In the genomic region with DNA sequence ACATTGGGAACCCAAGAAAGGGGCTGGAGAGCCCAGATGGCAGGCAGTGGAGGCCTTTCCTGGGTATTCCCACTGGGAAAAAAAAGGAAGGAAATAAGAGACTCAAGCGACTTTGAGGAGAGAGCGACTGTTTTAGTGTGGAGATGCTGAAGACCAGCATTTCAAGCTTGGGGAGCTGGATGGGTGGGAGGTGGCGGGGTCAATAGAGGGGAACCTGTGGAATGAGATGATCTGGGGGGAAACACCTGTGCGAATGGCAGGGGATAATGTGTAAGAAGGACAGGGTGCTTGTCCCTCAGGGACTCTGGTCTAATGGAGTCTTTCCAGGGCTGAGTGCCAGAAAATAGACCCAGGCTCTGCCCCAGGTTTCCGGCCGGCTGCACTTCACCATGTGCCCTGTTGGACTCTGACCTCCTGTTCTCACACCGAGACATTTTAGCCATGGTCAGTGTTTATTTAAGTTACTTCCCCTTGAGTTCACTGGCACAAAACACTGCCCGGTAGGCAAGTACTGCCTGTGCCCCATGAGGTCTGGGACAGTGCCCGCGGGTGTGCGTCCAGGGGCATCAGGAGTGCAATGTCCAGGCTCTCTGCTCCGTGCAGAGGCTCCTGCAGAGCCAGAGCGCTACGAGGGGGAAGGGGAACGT, we compare ENCODE assay signal across 22 cellular contexts. TPM values are rescaled to one million over a fixed set of nuclear protein-coding genes. Genes with fewer than 3 reads are reported as not detected.
DNase-seq lines count a peak whose midpoint lies in the region; ATAC-seq, FAIRE-seq and TF ChIP-seq lines count a peak whose summit lies in the region.
"Had no signal": no experiment of that assay in that cellular context is flagged by ENCODE, and none has a peak within 500 bp of the region (broad histone marks: within the 10 kb centered on the region; RNA-seq: fewer than 3 reads in every experiment).

No MANE protein-coding gene starts in this region.

- intact Hi-C loops in esophagus muscularis mucosa (cut with DNase I) = no loop called here

- no peak for FAIRE-seq in A549 (lab: Jason Lieb, UNC)
- FAIRE-seq: G401.6, GM12891 had no signal

- DNase-seq in A549 (ENCODE audit: low read depth in 1 of 2, low spot score in 1 of 2) = no peak
- peak; percentile 32 for DNase-seq in HuH-7 (ENCODE audit: low spot score)
- DNase-seq in cerebellar cortex (ENCODE audit: low spot score) = peak; percentile 15
- DNase-seq in cerebellar nuclear complex (lab: John Stamatoyannopoulos, UW) = no peak
- no peak for DNase-seq in esophagus muscularis mucosa (ENCODE audit: extremely low spot score)
- DNase-seq in NCI-H345 treated with DMSO at 0.1 percent for 48 hours (lab: John Stamatoyannopoulos, UW; ENCODE audit: unreplicated experiment) = no peak
- DNase-seq: activated CD4-positive, alpha-beta memory T cell treated with anti-CD3 and anti-CD28 coated beads for 36 hours; activated naive CD4-positive, alpha-beta T cell treated with anti-CD3 and anti-CD28 coated beads, Interleukin-2, amount 50 U/mL, for 16 hours; activated T-cell treated with anti-CD3 and anti-CD28 coated beads, Interleukin-2, amount 50 U/mL, for 24 hours; mesendoderm; NCI-H1694 treated with DMSO at 0.1 percent for 48 hours; NCI-H524 treated with DMSO at 0.1 percent for 48 hours; PC-9; stimulated activated naive CD8-positive, alpha-beta T cell treated with anti-CD3 and anti-CD28 coated beads, Interleukin-15, amount 100 ng/mL, for 72 hours had no signal

- H3K4me1 ChIP-seq in A549 (no peaks in the 10 kb centered on the region), liver (ENCODE audit: control insufficient read depth in 4 of 4, insufficient read depth in 4 of 4, low read length in 3 of 4) (peaks cover 3 to 23% (median 16%) of the 10 kb centered on the region in 4 donors), esophagus muscularis mucosa (no peaks in the 10 kb centered on the region)

- TF ChIP-seq RAD21 in A549 (conservative IDR thresholded peaks at IDR 0.05 in 1 of 2, IDR thresholded peaks at IDR 0.05 in 1 of 2) = no peak
- TF ChIP-seq RAD21 in liver (IDR thresholded peaks at IDR 0.05) = peak; percentile 56 to 67

- peaks cover 3% of the 10 kb centered on the region; the same call in 1 of the 3 replicates for H3K9me3 ChIP-seq in A549
- H3K9me3 ChIP-seq in liver (ENCODE audit: control insufficient read depth in 4 of 4, low read length in 3 of 4) = no peaks in the 10 kb centered on the region
- H3K9me3 ChIP-seq in esophagus muscularis mucosa = peaks cover 0 to 4% (median 2%) of the 10 kb centered on the region in 4 donors

- CTCF ChIA-PET in A549 (lab: Yijun Ruan, JAX) = interaction anchor here (1.2 to 4.8 kb wide), 2 partner anchors 8 to 12 kb away, joined by 4 to 39 read pairs; no protein-coding TSS in a partner anchor

- TF ChIP-seq POLR2A in A549 (IDR thresholded peaks at IDR 0.05; ENCODE audit: low read length) (no peak), esophagus muscularis mucosa (IDR thresholded peaks at IDR 0.05; ENCODE audit: low read depth) (no peak)

- H3K4me3 ChIP-seq in A549 (peak overlapping the region; percentile 16; the same call in 1 of the 3 replicates), liver (ENCODE audit: low read depth in 1 of 3, low read length in 3 of 3) (peak overlapping the region in 2 of 3 donors; percentile 0 to 12), esophagus muscularis mucosa (no peak overlapping the region)
- H3K4me3 ChIP-seq: PC-9 had no signal

- TF ChIP-seq CTCF in A549 (IDR thresholded peaks at IDR 0.05) (no peak), liver (IDR thresholded peaks at IDR 0.05; ENCODE audit: low read depth, low read length, missing input control) (no peak), esophagus muscularis mucosa (IDR thresholded peaks at IDR 0.05) (no peak)

- H3K9ac ChIP-seq in liver (ENCODE audit: low read depth in 1 of 2, low read length in 2 of 2) = no peak overlapping the region

- H3K27me3 ChIP-seq in liver (ENCODE audit: control insufficient read depth in 4 of 4, insufficient read depth in 4 of 4, low read length in 3 of 4) = no peaks in the 10 kb centered on the region
- H3K27me3 ChIP-seq in esophagus muscularis mucosa = peaks cover 0 to 39% (median 0%) of the 10 kb centered on the region in 4 donors

- 16% methylated on average over 15 of the region's 15 CpGs for WGBS in A549 (ENCODE audit: missing lambda C conversion rate)
- WGBS in liver = 41% methylated on average over 15 of the region's 15 CpGs
- 67% methylated on average over 15 of the region's 15 CpGs for WGBS in esophagus muscularis mucosa

- TF ChIP-seq EP300 in A549 (IDR thresholded peaks at IDR 0.05) = no peak
- TF ChIP-seq EP300 in esophagus muscularis mucosa (IDR thresholded peaks at IDR 0.05) = no peak

- POLR2A ChIA-PET in A549 (lab: Yijun Ruan, JAX) = no interaction called here

- H3K27ac ChIP-seq in A549 (no peak overlapping the region), liver (ENCODE audit: low read depth in 1 of 2, low read length in 2 of 2) (peak overlapping the region; percentile 69 to 77), esophagus muscularis mucosa (replicated peaks in 1 of 4) (no peak overlapping the region)
- H3K27ac ChIP-seq: PC-9 had no signal

- H3K36me3 ChIP-seq in liver (ENCODE audit: control insufficient read depth in 4 of 4, insufficient read depth in 3 of 4, low read depth in 1 of 4, low read length in 3 of 4) = no peaks in the 10 kb centered on the region
- H3K36me3 ChIP-seq in esophagus muscularis mucosa = no peaks in the 10 kb centered on the region

- ATAC-seq in A549 = peak; percentile 74 to 79
- no peak for ATAC-seq in HG02623 (IDR thresholded peaks at IDR 0.05; ENCODE audit: unreplicated experiment)
- ATAC-seq: natural killer cell treated with Interleukin-12 subunit alpha and Interleukin-12 subunit beta and Interleukin-15 and Interleukin-18, amount 100 ng/mL, for 72 hours; stimulated activated naive CD8-positive, alpha-beta T cell treated with anti-CD3 and anti-CD28 coated beads, Interleukin-15, amount 100 ng/mL, for 72 hours had no signal

- peak overlapping the region; percentile 54 for H3K4me2 ChIP-seq in A549
- H3K4me2 ChIP-seq: PC-9 had no signal

TF ChIP-seq in A549, 52 proteins besides CTCF, POLR2A, EP300 and RAD21 (continues in another document):
- TF ChIP-seq MAZ (IDR thresholded peaks at IDR 0.05; ENCODE audit: borderline replicate concordance, low read depth, low read length) = no peak
- no peak for TF ChIP-seq FOSB (CRISPR knock-in tag; IDR thresholded peaks at IDR 0.05)
- TF ChIP-seq, protein P1, sequence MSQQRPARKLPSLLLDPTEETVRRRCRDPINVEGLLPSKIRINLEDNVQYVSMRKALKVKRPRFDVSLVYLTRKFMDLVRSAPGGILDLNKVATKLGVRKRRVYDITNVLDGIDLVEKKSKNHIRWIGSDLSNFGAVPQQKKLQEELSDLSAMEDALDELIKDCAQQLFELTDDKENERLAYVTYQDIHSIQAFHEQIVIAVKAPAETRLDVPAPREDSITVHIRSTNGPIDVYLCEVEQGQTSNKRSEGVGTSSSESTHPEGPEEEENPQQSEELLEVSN (IDR thresholded peaks at IDR 0.05; ENCODE audit: borderline replicate concordance, low read depth) = no peak
- no peak for TF ChIP-seq RNF2 (IDR thresholded peaks at IDR 0.05; ENCODE audit: borderline replicate concordance, low read depth)
- TF ChIP-seq ZSCAN20 (CRISPR knock-in tag; IDR thresholded peaks at IDR 0.05) = no peak
- no peak for TF ChIP-seq ZNF302 (CRISPR knock-in tag; IDR thresholded peaks at IDR 0.05)
- TF ChIP-seq HOXA7 (CRISPR knock-in tag; IDR thresholded peaks at IDR 0.05) = no peak

TF ChIP-seq in liver, 16 proteins besides CTCF, POLR2A, EP300 and RAD21 (continues in another document):
- TF ChIP-seq, protein P2, sequence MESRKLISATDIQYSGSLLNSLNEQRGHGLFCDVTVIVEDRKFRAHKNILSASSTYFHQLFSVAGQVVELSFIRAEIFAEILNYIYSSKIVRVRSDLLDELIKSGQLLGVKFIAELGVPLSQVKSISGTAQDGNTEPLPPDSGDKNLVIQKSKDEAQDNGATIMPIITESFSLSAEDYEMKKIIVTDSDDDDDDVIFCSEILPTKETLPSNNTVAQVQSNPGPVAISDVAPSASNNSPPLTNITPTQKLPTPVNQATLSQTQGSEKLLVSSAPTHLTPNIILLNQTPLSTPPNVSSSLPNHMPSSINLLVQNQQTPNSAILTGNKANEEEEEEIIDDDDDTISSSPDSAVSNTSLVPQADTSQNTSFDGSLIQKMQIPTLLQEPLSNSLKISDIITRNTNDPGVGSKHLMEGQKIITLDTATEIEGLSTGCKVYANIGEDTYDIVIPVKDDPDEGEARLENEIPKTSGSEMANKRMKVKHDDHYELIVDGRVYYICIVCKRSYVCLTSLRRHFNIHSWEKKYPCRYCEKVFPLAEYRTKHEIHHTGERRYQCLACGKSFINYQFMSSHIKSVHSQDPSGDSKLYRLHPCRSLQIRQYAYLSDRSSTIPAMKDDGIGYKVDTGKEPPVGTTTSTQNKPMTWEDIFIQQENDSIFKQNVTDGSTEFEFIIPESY (IDR thresholded peaks at IDR 0.05) = peak; percentile 96
- peak; percentile 73 for TF ChIP-seq NR2F2 (IDR thresholded peaks at IDR 0.05)
- peak; percentile 98 to 99 for TF ChIP-seq RXRA (IDR thresholded peaks at IDR 0.05)
- TF ChIP-seq YY1 (IDR thresholded peaks at IDR 0.05) = peak; percentile 96
- TF ChIP-seq HNF4A (conservative IDR thresholded peaks at IDR 0.05) = peak; percentile 99
- TF ChIP-seq, protein P3, sequence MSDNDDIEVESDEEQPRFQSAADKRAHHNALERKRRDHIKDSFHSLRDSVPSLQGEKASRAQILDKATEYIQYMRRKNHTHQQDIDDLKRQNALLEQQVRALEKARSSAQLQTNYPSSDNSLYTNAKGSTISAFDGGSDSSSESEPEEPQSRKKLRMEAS (IDR thresholded peaks at IDR 0.05) = peak; percentile 99
- peak; percentile 92 for TF ChIP-seq FOXA2 (IDR thresholded peaks at IDR 0.05)
- peak; percentile 94 for TF ChIP-seq FOXA1 (IDR thresholded peaks at IDR 0.05)
- peak; percentile 37 for TF ChIP-seq TAF1 (conservative IDR thresholded peaks at IDR 0.05)
- peak; percentile 21 to 84 for TF ChIP-seq EGR1 (IDR thresholded peaks at IDR 0.05; ENCODE audit: low read depth in 2 of 2)
- TF ChIP-seq GABPA (IDR thresholded peaks at IDR 0.05 in 1 of 2, conservative IDR thresholded peaks at IDR 0.05 in 1 of 2) = peak; percentile 28 to 77
- peak; percentile 100 for TF ChIP-seq SP1 (IDR thresholded peaks at IDR 0.05)
- peak; percentile 89 to 91 for TF ChIP-seq JUND (IDR thresholded peaks at IDR 0.05)

RNA-seq across cellular contexts. Expression of a gene that starts 50.4 kb away (rescaled TPM):
- polyA plus RNA-seq in A549 (2011; rRNA removed) = not detected in 2 replicates
- not detected in 2 replicates for polyA plus RNA-seq in A549 (2012; cell fraction: cytosol; rRNA removed)
- polyA plus RNA-seq in A549 (2012; cell fraction: nucleus; rRNA removed) = not detected in 2 replicates
- polyA plus RNA-seq in A549 (2017; fragmentation: RNase III; extraction: RNeasy Plus Mini Kit Qiagen cat#74134 plus additional on column Dnase treatment) = not detected in 3 replicates
- polyA minus RNA-seq in A549 (2011; rRNA and poly(A)+ RNA removed) = not detected in 2 replicates
- not detected for total RNA-seq in liver
- polyA plus RNA-seq in liver = not detected
- not detected for total RNA-seq in esophagus muscularis mucosa
- total RNA-seq: activated CD4-positive, alpha-beta memory T cell treated with anti-CD3 and anti-CD28 coated beads for 36 hours; glomerular endothelial cell; natural killer cell treated with Interleukin-12 subunit alpha and Interleukin-12 subunit beta and Interleukin-15 and Interleukin-18, amount 100 ng/mL, for 72 hours; PC-9; urinary bladder had no signal
- polyA plus RNA-seq: esophagus, urinary bladder had no signal

Comparison
In these comparisons a context has a peak if more than half of its experiments do, and no peak if none do; other contexts are left out.
1. DNase-seq: peak in HuH-7 (single experiment) and cerebellar cortex (single experiment); none in A549 (0 of 2), cerebellar nuclear complex (0 of 2), esophagus muscularis mucosa (single experiment) and NCI-H345 treated with DMSO at 0.1 percent for 48 hours (single experiment).
2. H3K27ac ChIP-seq: peak in liver (2 of 2); none in A549 (0 of 2) and esophagus muscularis mucosa (0 of 4).
3. H3K4me3 ChIP-seq: peak in A549 (single experiment) and liver (2 of 3); none in esophagus muscularis mucosa (0 of 4).